6 cellular contexts compared by ENCODE assay signal in genomic region chr6:169511785-169512184, GRCh38.
DNase-seq lines count a peak whose midpoint lies in the region; ATAC-seq and TF ChIP-seq lines count a peak whose summit lies in the region.
"Not testable (repeated sequence)": the region's sequence is repeated elsewhere in the genome, so short reads cannot be mapped to it uniquely, and the experiment has no call there.

No MANE protein-coding gene starts in this region.

- H3K9me3 ChIP-seq in Panc1 (ENCODE audit: control insufficient read depth, insufficient read depth, low read depth, low read length); liver (ENCODE audit: control insufficient read depth in 4 of 4, low read length in 3 of 4): not testable (repeated sequence)

- intact Hi-C loops in Panc1 (cut with micrococcal nuclease; ENCODE audit: unreplicated experiment) = not testable (repeated sequence)

- H3K4me3 ChIP-seq in Panc1 (ENCODE audit: low read depth in 2 of 2, low read length in 2 of 2); epithelial cell of proximal tubule (ENCODE audit: low read depth, low read length); liver (ENCODE audit: low read depth in 1 of 3, low read length in 3 of 3): not testable (repeated sequence)

- not testable (repeated sequence) for DNase-seq in GM13977 (ENCODE audit: low spot score); Panc1 (ENCODE audit: low read depth, low spot score); epithelial cell of proximal tubule (ENCODE audit: low read depth)
- DNase-seq in M059J (ENCODE audit: low read depth) = peak; percentile 12

- H3K36me3 ChIP-seq in Panc1 (ENCODE audit: control insufficient read depth, insufficient read depth, low read length); liver (ENCODE audit: control insufficient read depth in 4 of 4, insufficient read depth in 3 of 4, low read depth in 1 of 4, low read length in 3 of 4): not testable (repeated sequence)

- not testable (repeated sequence) for BruUV-seq in Panc1 (replicated peaks; lab: Mats Ljungman, UMichigan)

- H3K9ac ChIP-seq in liver (ENCODE audit: low read depth in 1 of 2, low read length in 2 of 2) = not testable (repeated sequence)

- not testable (repeated sequence) for H3K27ac ChIP-seq in Panc1 (ENCODE audit: low read length); VCaP; liver (ENCODE audit: low read depth in 1 of 2, low read length in 2 of 2)

- TF ChIP-seq RAD21 in liver (IDR thresholded peaks at IDR 0.05) = peak; percentile 32 to 48

- POLR2A ChIA-PET in Panc1 (lab: Charles Lee) = not testable (repeated sequence)

- peak; percentile 9 for TF ChIP-seq CTCF in GM13977 (IDR thresholded peaks at IDR 0.05; ENCODE audit: extremely low read depth, insufficient read depth, missing control alignments)
- TF ChIP-seq CTCF in Panc1 (IDR thresholded peaks at IDR 0.05) = peak; percentile 19; the same call in 1 of the 2 replicates
- peak; percentile 61 for TF ChIP-seq CTCF in VCaP (conservative IDR thresholded peaks at IDR 0.05)
- peak; percentile 22 for TF ChIP-seq CTCF in epithelial cell of proximal tubule (conservative IDR thresholded peaks at IDR 0.05; ENCODE audit: low read depth, low read length)
- peak; percentile 8 for TF ChIP-seq CTCF in liver (IDR thresholded peaks at IDR 0.05; ENCODE audit: low read depth, low read length, missing input control)

- CTCF ChIA-PET in Panc1 (lab: Charles Lee) = not testable (repeated sequence)

- H3K27me3 ChIP-seq in Panc1 (ENCODE audit: control insufficient read depth, insufficient read depth, low read length); liver (ENCODE audit: control insufficient read depth in 4 of 4, insufficient read depth in 4 of 4, low read length in 3 of 4): not testable (repeated sequence)

- in situ Hi-C loops in GM13977 (cut with MboI; ENCODE audit: low pct_unique_long_range_greater_than_20kb, low sequenced_read_pairs, unreplicated experiment); Panc1 (cut with HindIII; ENCODE audit: low pct_unique_long_range_greater_than_20kb, low sequenced_read_pairs): not testable (repeated sequence)

- not testable (repeated sequence) for H3K4me1 ChIP-seq in Panc1 (ENCODE audit: control insufficient read depth, insufficient read depth, low read length); liver (ENCODE audit: control insufficient read depth in 4 of 4, insufficient read depth in 4 of 4, low read length in 3 of 4)

- not testable (repeated sequence) for ATAC-seq in Panc1

Comparison
In these comparisons a context has a peak if more than half of its experiments do, and no peak if none do; other contexts are left out.
1. CTCF ChIP-seq: peak in every context shown above with its lines; median percentile 61 in VCaP; 22 in epithelial cell of proximal tubule; 19 in Panc1; 9 in GM13977; 8 in liver.